20 cellular contexts compared by ENCODE assay signal in genomic region chr4:6565691-6566431, GRCh38. TPM values are rescaled to one million over a fixed set of nuclear protein-coding genes. Genes with fewer than 3 reads are reported as not detected.
DNase-seq lines count a peak whose midpoint lies in the region; ATAC-seq and TF ChIP-seq lines count a peak whose summit lies in the region.
"Had no signal": no experiment of that assay in that cellular context is flagged by ENCODE, and none has a peak within 500 bp of the region (broad histone marks: within the 10 kb centered on the region; RNA-seq: fewer than 3 reads in every experiment).

No MANE protein-coding gene starts in this region.

- no peak overlapping the region for H3K4me3 ChIP-seq in BLaER1 treated with 17β-estradiol and CSF1 and Interleukin-3, amounts not matched to agents 10 nM and 100 nM
- H3K4me3 ChIP-seq in trophoblast cell (ENCODE audit: low read depth, low read length) (peak overlapping the region; percentile 26), SJCRH30 (no peak overlapping the region)
- H3K4me3 ChIP-seq: A549, GM23248, HAP-1, MG63, Peyer's patch had no signal

- ATAC-seq in GM21528 (IDR thresholded peaks at IDR 0.05; ENCODE audit: low FRiP score, unreplicated experiment) = no peak
- ATAC-seq in GM18505 (IDR thresholded peaks at IDR 0.05; ENCODE audit: unreplicated experiment) = no peak
- ATAC-seq: A549 had no signal

- H2BK120ac ChIP-seq in trophoblast cell (ENCODE audit: insufficient read depth, low read length, poor library complexity) = no peak overlapping the region

- H3K36me3 Mint-ChIP-seq in brain (no peaks in the 10 kb centered on the region), glutamatergic neuron (ENCODE audit: unreplicated experiment) (peaks cover 6% of the 10 kb centered on the region)
- H3K36me3 Mint-ChIP-seq: CD4-positive, CD25-positive, alpha-beta regulatory T cell had no signal

- H3K4me1 Mint-ChIP-seq in brain (peaks cover 15% of the 10 kb centered on the region), glutamatergic neuron (ENCODE audit: low read depth, unreplicated experiment) (peaks cover 7% of the 10 kb centered on the region)

- no peak overlapping the region for H3K27ac Mint-ChIP-seq in brain
- H3K27ac Mint-ChIP-seq in glutamatergic neuron (ENCODE audit: unreplicated experiment) = no peak overlapping the region
- H3K27ac Mint-ChIP-seq: B cell; CD4-positive, CD25-positive, alpha-beta regulatory T cell had no signal

- peak overlapping the region in 6 of 11 experiments; percentile 3 to 55 (median 37); a peak in 5 of 22 replicates for H3K4me2 ChIP-seq in BLaER1 treated with 17β-estradiol and CSF1 and Interleukin-3, amounts not matched to agents 10 nM and 100 nM
- no peak overlapping the region for H3K4me2 ChIP-seq in trophoblast cell (ENCODE audit: low read length)
- H3K4me2 ChIP-seq: A549 had no signal

- H3K27ac ChIP-seq in BLaER1 treated with 17β-estradiol and CSF1 and Interleukin-3, amounts not matched to agents 10 nM and 100 nM = no peak overlapping the region
- no peak overlapping the region for H3K27ac ChIP-seq in trophoblast cell (ENCODE audit: low read depth, low read length)
- H3K27ac ChIP-seq in SJCRH30 = no peak overlapping the region
- H3K27ac ChIP-seq: A549, GM23248, Peyer's patch had no signal

- no peak overlapping the region for H2BK12ac ChIP-seq in trophoblast cell (ENCODE audit: low read length)

- H3K36me3 ChIP-seq in BLaER1 treated with 17β-estradiol and CSF1 and Interleukin-3, amounts not matched to agents 10 nM and 100 nM = no peaks in the 10 kb centered on the region
- H3K36me3 ChIP-seq in trophoblast cell (ENCODE audit: control insufficient read depth in 1 of 2, insufficient read depth in 2 of 2, low read length in 2 of 2) = no peaks in the 10 kb centered on the region
- H3K36me3 ChIP-seq in SJCRH30 = no peaks in the 10 kb centered on the region
- H3K36me3 ChIP-seq: HAP-1, MG63, Peyer's patch had no signal

- H3K79me2 ChIP-seq in trophoblast cell (ENCODE audit: control insufficient read depth, insufficient read depth, low read length, poor library complexity) = no peaks in the 10 kb centered on the region

- no peak overlapping the region for H4K8ac ChIP-seq in trophoblast cell (ENCODE audit: low read depth, low read length)

- H3K4ac ChIP-seq in trophoblast cell (ENCODE audit: low read depth, low read length) = no peak overlapping the region

- no peak overlapping the region for H2BK5ac ChIP-seq in trophoblast cell (ENCODE audit: low read depth, low read length, poor library complexity)

- no peaks in the 10 kb centered on the region; a peak in 2 of 22 replicates for H4K20me1 ChIP-seq in BLaER1 treated with 17β-estradiol and CSF1 and Interleukin-3, amounts not matched to agents 10 nM and 100 nM

- H3K4me1 ChIP-seq in BLaER1 treated with 17β-estradiol and CSF1 and Interleukin-3, amounts not matched to agents 10 nM and 100 nM = peaks cover 13 to 33% (median 24%) of the 10 kb centered on the region in 10 experiments; a peak in 19 of 20 replicates
- H3K4me1 ChIP-seq in trophoblast cell (ENCODE audit: control insufficient read depth in 1 of 2, insufficient read depth in 2 of 2, low read length in 2 of 2) (no peaks in the 10 kb centered on the region), SJCRH30 (peaks cover 6% of the 10 kb centered on the region; the same call in 1 of the 2 replicates)
- H3K4me1 ChIP-seq: HAP-1 had no signal

- H3K9me3 Mint-ChIP-seq in brain (peaks cover 0 to 8% (median 0%) of the 10 kb centered on the region in 5 experiments), glutamatergic neuron (ENCODE audit: unreplicated experiment) (peaks cover 6% of the 10 kb centered on the region)

- H3K79me1 ChIP-seq in trophoblast cell (ENCODE audit: low read length) = no peaks in the 10 kb centered on the region

- H3K27me3 ChIP-seq in BLaER1 treated with 17β-estradiol and CSF1 and Interleukin-3, amounts not matched to agents 10 nM and 100 nM = no peaks in the 10 kb centered on the region
- H3K27me3 ChIP-seq in trophoblast cell (ENCODE audit: insufficient read depth, low read length) (peaks cover 39% of the 10 kb centered on the region), SJCRH30 (peaks cover 16% of the 10 kb centered on the region)
- H3K27me3 ChIP-seq: MG63 had no signal

- no peak for TF ChIP-seq CTCF in brain (conservative IDR thresholded peaks at IDR 0.05)
- TF ChIP-seq CTCF in glutamatergic neuron (IDR thresholded peaks at IDR 0.05; ENCODE audit: partially characterized antibody, unreplicated experiment) = no peak

- H2AK5ac ChIP-seq in trophoblast cell (ENCODE audit: low read length) = no peak overlapping the region

- H3K4me3 Mint-ChIP-seq in brain = peak overlapping the region in 4 of 5 experiments; percentile 9 to 67 (median 36)
- peak overlapping the region; percentile 32 for H3K4me3 Mint-ChIP-seq in glutamatergic neuron (ENCODE audit: unreplicated experiment)
- H3K4me3 Mint-ChIP-seq: B cell had no signal

- no peak overlapping the region for H3K9ac ChIP-seq in BLaER1 treated with 17β-estradiol and CSF1 and Interleukin-3, amounts not matched to agents 10 nM and 100 nM
- H3K9ac ChIP-seq in trophoblast cell (ENCODE audit: low read length) = no peak overlapping the region
- H3K9ac ChIP-seq: GM23248 had no signal

- H3K23ac ChIP-seq in trophoblast cell (ENCODE audit: low read length) = no peak overlapping the region

- H4K12ac ChIP-seq in trophoblast cell (ENCODE audit: low read depth, low read length) = no peak overlapping the region

- H4K91ac ChIP-seq in trophoblast cell (ENCODE audit: low read depth, low read length) = no peak overlapping the region

- H3K27me3 Mint-ChIP-seq in brain (peaks cover 88% of the 10 kb centered on the region), glutamatergic neuron (ENCODE audit: unreplicated experiment) (peaks cover 28% of the 10 kb centered on the region)

- no peak overlapping the region for H2AFZ ChIP-seq in trophoblast cell (ENCODE audit: insufficient read depth, low read length, poor library complexity)
- H2AFZ ChIP-seq: GM23248 had no signal

- TF ChIP-seq POLR2A in GM18505 (IDR thresholded peaks at IDR 0.05; ENCODE audit: borderline replicate concordance, extremely low read depth, insufficient read depth, insufficient read length) = no peak

- WGBS in trophoblast cell (ENCODE audit: extremely low coverage, insufficient coverage, insufficient read length) = no CpG with 5 or more reads among the region's 16 CpGs

- H3K18ac ChIP-seq in trophoblast cell (ENCODE audit: low read length) = no peak overlapping the region

- no peak for DNase-seq in glutamatergic neuron
- DNase-seq in trophoblast cell = no peak
- no peak for DNase-seq in SJCRH30
- DNase-seq: CD4-positive, CD25-positive, alpha-beta regulatory T cell; DMS79; GM23248; Kasumi-1; MG63; NCI-H1417 treated with DMSO at 0.1 percent for 48 hours; NCI-H187; NCI-H446; NCI-H526; Peyer's patch had no signal

- no peak overlapping the region for H3K14ac ChIP-seq in trophoblast cell (ENCODE audit: low read length)

- peaks cover 0 to 17% (median 9%) of the 10 kb centered on the region in 11 experiments; a peak in 16 of 22 replicates for H3K9me3 ChIP-seq in BLaER1 treated with 17β-estradiol and CSF1 and Interleukin-3, amounts not matched to agents 10 nM and 100 nM (replicated peaks in 1 of 11)
- peaks cover 7% of the 10 kb centered on the region for H3K9me3 ChIP-seq in trophoblast cell (ENCODE audit: insufficient read depth, low read depth, low read length)
- H3K9me3 ChIP-seq in SJCRH30 (replicated peaks) = no peaks in the 10 kb centered on the region
- H3K9me3 ChIP-seq: A549, HAP-1, MG63, Peyer's patch had no signal

RNA-seq across cellular contexts. Expression of gene MAN2B2, which starts 9.1 kb away (rescaled TPM):
- 14.1 TPM for polyA plus RNA-seq in brain (ENCODE audit: insufficient read depth, low read depth, low replicate concordance)
- total RNA-seq in glutamatergic neuron (ENCODE audit: unreplicated experiment) = 15.5 TPM
- polyA plus RNA-seq in trophoblast cell (2013) = 14.5 and 15.1 TPM in 2 replicates
- 8.9 and 9.1 TPM in 2 replicates for total RNA-seq in SJCRH30 (2014; rRNA removed; shearing (Covaris generic))
